In the genomic region with DNA sequence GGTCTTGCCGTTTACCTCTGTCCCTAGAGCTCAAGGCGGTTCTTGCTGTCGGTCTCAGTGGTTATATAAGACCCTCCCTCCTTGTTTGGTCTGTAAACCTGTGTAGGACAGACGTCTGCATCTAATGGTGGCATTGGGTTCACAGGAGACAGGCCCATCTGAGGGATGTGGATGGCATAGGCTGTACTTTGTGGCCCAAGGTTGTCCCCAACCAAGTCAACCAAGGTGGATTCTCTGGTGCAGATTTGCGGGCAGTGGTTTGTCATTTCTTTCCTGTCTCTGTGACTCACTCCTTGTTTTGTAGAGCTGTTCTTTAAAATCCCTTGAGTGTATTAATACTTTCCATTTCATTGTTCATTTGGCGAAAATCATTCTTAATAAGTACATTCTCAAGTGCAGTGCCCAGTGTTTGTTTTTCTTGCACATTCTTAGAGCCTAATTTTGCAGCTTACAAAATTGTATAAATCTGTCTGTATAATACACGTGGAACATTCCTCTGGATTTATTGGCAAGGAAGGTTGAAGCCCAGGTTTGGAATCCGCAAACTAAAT, we compare ENCODE assay signal across 15 cellular contexts.
DNase-seq lines count a peak whose midpoint lies in the region; ATAC-seq, FAIRE-seq and TF ChIP-seq lines count a peak whose summit lies in the region.
"Had no signal": no experiment of that assay in that cellular context is flagged by ENCODE, and none has a peak within 500 bp of the region (broad histone marks: within the 10 kb centered on the region; RNA-seq: fewer than 3 reads in every experiment).

No MANE protein-coding gene starts in this region.

- no peaks in the 10 kb centered on the region for H4K20me1 ChIP-seq in hepatocyte (ENCODE audit: insufficient read depth, poor library complexity, severe bottlenecking)

- 93% methylated on average over 8 of the region's 8 CpGs for WGBS in hepatocyte (ENCODE audit: low lambda C conversion rate, missing lambda C conversion rate)

- H3K36me3 Mint-ChIP-seq in CD8-positive, alpha-beta memory T cell = peaks cover 26 to 89% (median 45%) of the 10 kb centered on the region in 3 donors
- peaks cover 78% of the 10 kb centered on the region for H3K36me3 Mint-ChIP-seq in activated CD4-positive, alpha-beta T cell treated with anti-CD3 and anti-CD28 coated beads, Interleukin-2, amount 10 ng/mL, durations not matched to agents 7 days and 5 days (ENCODE audit: low read depth)
- peaks cover 57% of the 10 kb centered on the region for H3K36me3 Mint-ChIP-seq in activated naive CD8-positive, alpha-beta T cell treated with anti-CD3 and anti-CD28 coated beads, Interleukin-2, amount 10 ng/mL, durations not matched to agents 7 days and 5 days

- H3K27ac ChIP-seq in CD8-positive, alpha-beta memory T cell (ENCODE audit: low read depth, low read length) = no peak overlapping the region
- H3K27ac ChIP-seq in kidney (ENCODE audit: low read depth in 2 of 2, low read length in 2 of 2) (no peak overlapping the region), hepatocyte (no peak overlapping the region)
- H3K27ac ChIP-seq: right lobe of liver had no signal

- H3K36me3 ChIP-seq in CD8-positive, alpha-beta memory T cell (ENCODE audit: insufficient read depth, low read length) = peaks cover 66% of the 10 kb centered on the region
- H3K36me3 ChIP-seq in kidney (ENCODE audit: control insufficient read depth in 1 of 2, insufficient read depth in 2 of 2, low read length in 2 of 2) (peaks cover 0 to under 1% of the 10 kb centered on the region in 2 donors), hepatocyte (replicated peaks; ENCODE audit: insufficient read depth, low read depth) (no peaks in the 10 kb centered on the region)

- DNase-seq in CD8-positive, alpha-beta memory T cell = no peak
- DNase-seq in activated CD4-positive, alpha-beta T cell treated with anti-CD3 and anti-CD28 coated beads, Interleukin-2, amount 10 ng/mL, durations not matched to agents 7 days and 5 days = peak; percentile 22
- no peak for DNase-seq in activated naive CD8-positive, alpha-beta T cell treated with anti-CD3 and anti-CD28 coated beads, Interleukin-2, amount 10 ng/mL, durations not matched to agents 7 days and 5 days
- peak; percentile 14 for DNase-seq in stimulated activated CD4-positive, alpha-beta T cell treated with anti-CD3 and anti-CD28 coated beads, Interleukin-2, amount 100 ng/mL, for 4 hours (ENCODE audit: low read depth)
- no peak for DNase-seq in cerebellar cortex (ENCODE audit: low spot score)
- DNase-seq in kidney = no peak
- DNase-seq in hepatocyte (ENCODE audit: low spot score) = no peak
- DNase-seq in NCI-H2171 treated with DMSO at 0.1 percent for 48 hours (lab: John Stamatoyannopoulos, UW) = no peak
- DNase-seq: DMS79 treated with DMSO at 0.1 percent for 48 hours, glutamatergic neuron, left colon, PC-3, right lobe of liver, SW 1271 had no signal

- no peak overlapping the region for H3K4me2 ChIP-seq in hepatocyte
- H3K4me2 ChIP-seq: GM23338 had no signal

- peaks cover 30 to 53% (median 31%) of the 10 kb centered on the region in 3 donors for H3K4me1 Mint-ChIP-seq in CD8-positive, alpha-beta memory T cell
- H3K4me1 Mint-ChIP-seq in activated CD4-positive, alpha-beta T cell treated with anti-CD3 and anti-CD28 coated beads, Interleukin-2, amount 10 ng/mL, durations not matched to agents 7 days and 5 days = peaks cover 30% of the 10 kb centered on the region
- H3K4me1 Mint-ChIP-seq in activated naive CD8-positive, alpha-beta T cell treated with anti-CD3 and anti-CD28 coated beads, Interleukin-2, amount 10 ng/mL, durations not matched to agents 7 days and 5 days = peaks cover 27% of the 10 kb centered on the region

- H3K4me1 ChIP-seq in CD8-positive, alpha-beta memory T cell (ENCODE audit: insufficient read depth, low read length) = peaks cover 3% of the 10 kb centered on the region
- H3K4me1 ChIP-seq in kidney (ENCODE audit: control insufficient read depth in 1 of 2, insufficient read depth in 1 of 2, low read depth in 1 of 2, low read length in 2 of 2) (no peaks in the 10 kb centered on the region), hepatocyte (ENCODE audit: insufficient read depth) (no peaks in the 10 kb centered on the region)
- H3K4me1 ChIP-seq: right lobe of liver had no signal

- no peaks in the 10 kb centered on the region for H3K9me2 ChIP-seq in hepatocyte (replicated peaks; ENCODE audit: insufficient read depth)

- H3K27ac Mint-ChIP-seq in CD8-positive, alpha-beta memory T cell = peak overlapping the region in 7 of 8 donors; percentile 16 to 76 (median 56)
- no peak overlapping the region for H3K27ac Mint-ChIP-seq in activated CD4-positive, alpha-beta T cell treated with anti-CD3 and anti-CD28 coated beads, Interleukin-2, amount 10 ng/mL, durations not matched to agents 7 days and 5 days
- H3K27ac Mint-ChIP-seq in activated naive CD8-positive, alpha-beta T cell treated with anti-CD3 and anti-CD28 coated beads, Interleukin-2, amount 10 ng/mL, durations not matched to agents 7 days and 5 days = no peak overlapping the region
- H3K27ac Mint-ChIP-seq: GM23338 had no signal

- H3K27me3 ChIP-seq in CD8-positive, alpha-beta memory T cell (ENCODE audit: insufficient read depth, low read length, poor library complexity, severe bottlenecking) = no peaks in the 10 kb centered on the region
- no peaks in the 10 kb centered on the region for H3K27me3 ChIP-seq in hepatocyte
- H3K27me3 ChIP-seq: right lobe of liver had no signal

- TF ChIP-seq CTCF in kidney (IDR thresholded peaks at IDR 0.05; ENCODE audit: borderline replicate concordance, extremely low read depth, insufficient read depth) (no peak), hepatocyte (IDR thresholded peaks at IDR 0.05; ENCODE audit: poor library complexity) (no peak)

- H3K9me3 Mint-ChIP-seq in CD8-positive, alpha-beta memory T cell = no peaks in the 10 kb centered on the region
- H3K9me3 Mint-ChIP-seq in activated CD4-positive, alpha-beta T cell treated with anti-CD3 and anti-CD28 coated beads, Interleukin-2, amount 10 ng/mL, durations not matched to agents 7 days and 5 days = no peaks in the 10 kb centered on the region
- H3K9me3 Mint-ChIP-seq in activated naive CD8-positive, alpha-beta T cell treated with anti-CD3 and anti-CD28 coated beads, Interleukin-2, amount 10 ng/mL, durations not matched to agents 7 days and 5 days = no peaks in the 10 kb centered on the region
- H3K9me3 Mint-ChIP-seq: GM23338 had no signal

- POLR2A ChIA-PET in CD8-positive, alpha-beta memory T cell (lab: Charles Lee) = no interaction called here
- POLR2A ChIA-PET in activated CD4-positive, alpha-beta T cell treated with anti-CD3 and anti-CD28 coated beads, Interleukin-2, amount 10 ng/mL, durations not matched to agents 7 days and 5 days (lab: Charles Lee) = no interaction called here
- POLR2A ChIA-PET in activated naive CD8-positive, alpha-beta T cell treated with anti-CD3 and anti-CD28 coated beads, Interleukin-2, amount 10 ng/mL, durations not matched to agents 7 days and 5 days (lab: Charles Lee) = no interaction called here

- no peak overlapping the region for H3K9ac ChIP-seq in kidney (ENCODE audit: low read length in 2 of 2)

- intact Hi-C loops in kidney (cut with DNase I) = no loop called here

- no peak overlapping the region for H2AFZ ChIP-seq in hepatocyte
- H2AFZ ChIP-seq: GM23338 had no signal

- no peaks in the 10 kb centered on the region for H3K9me3 ChIP-seq in CD8-positive, alpha-beta memory T cell (ENCODE audit: low read length)
- H3K9me3 ChIP-seq in kidney (ENCODE audit: control insufficient read depth in 1 of 2, low read length in 2 of 2) = no peaks in the 10 kb centered on the region
- H3K9me3 ChIP-seq in hepatocyte (ENCODE audit: low read depth) = no peaks in the 10 kb centered on the region
- H3K9me3 ChIP-seq: right lobe of liver had no signal

- peak; percentile 68 for ATAC-seq in activated naive CD8-positive, alpha-beta T cell treated with anti-CD3 and anti-CD28 coated beads, Interleukin-2, amount 10 ng/mL, durations not matched to agents 7 days and 5 days (ENCODE audit: low read depth)
- ATAC-seq: GM23338, left colon, PC-3, right lobe of liver had no signal

- no peak overlapping the region for H3K4me3 ChIP-seq in CD8-positive, alpha-beta memory T cell (ENCODE audit: low read length)
- no peak overlapping the region for H3K4me3 ChIP-seq in kidney (ENCODE audit: low read length in 2 of 2)
- no peak overlapping the region for H3K4me3 ChIP-seq in hepatocyte
- H3K4me3 ChIP-seq: GM23338, right lobe of liver had no signal

- CTCF ChIA-PET in CD8-positive, alpha-beta memory T cell (lab: Charles Lee) = interaction anchor here (2.3 kb wide), 1 partner anchor 42 kb away, joined by 7 read pairs; no protein-coding TSS in a partner anchor
- CTCF ChIA-PET in activated CD4-positive, alpha-beta T cell treated with anti-CD3 and anti-CD28 coated beads, Interleukin-2, amount 10 ng/mL, durations not matched to agents 7 days and 5 days (lab: Charles Lee) = interaction anchor here (1.0 to 1.1 kb wide), 3 partner anchors 13 to 183 kb away, joined by 3 to 4 read pairs (median 4); no protein-coding TSS in a partner anchor

- no peaks in the 10 kb centered on the region for H3K27me3 Mint-ChIP-seq in CD8-positive, alpha-beta memory T cell
- no peaks in the 10 kb centered on the region for H3K27me3 Mint-ChIP-seq in activated CD4-positive, alpha-beta T cell treated with anti-CD3 and anti-CD28 coated beads, Interleukin-2, amount 10 ng/mL, durations not matched to agents 7 days and 5 days
- no peaks in the 10 kb centered on the region for H3K27me3 Mint-ChIP-seq in activated naive CD8-positive, alpha-beta T cell treated with anti-CD3 and anti-CD28 coated beads, Interleukin-2, amount 10 ng/mL, durations not matched to agents 7 days and 5 days

- no peak for FAIRE-seq in kidney (lab: Jason Lieb, UNC)

- H3K79me2 ChIP-seq in hepatocyte = no peaks in the 10 kb centered on the region

- peak overlapping the region in 1 of 7 donors; percentile 1 for H3K4me3 Mint-ChIP-seq in CD8-positive, alpha-beta memory T cell
- H3K4me3 Mint-ChIP-seq in activated CD4-positive, alpha-beta T cell treated with anti-CD3 and anti-CD28 coated beads, Interleukin-2, amount 10 ng/mL, durations not matched to agents 7 days and 5 days = no peak overlapping the region
- H3K4me3 Mint-ChIP-seq in activated naive CD8-positive, alpha-beta T cell treated with anti-CD3 and anti-CD28 coated beads, Interleukin-2, amount 10 ng/mL, durations not matched to agents 7 days and 5 days = no peak overlapping the region
- H3K4me3 Mint-ChIP-seq: GM23338 had no signal

Comparison
In these comparisons a context has a peak if more than half of its experiments do, and no peak if none do; other contexts are left out.
1. DNase-seq: peak in activated CD4-positive, alpha-beta T cell treated with anti-CD3 and anti-CD28 coated beads, Interleukin-2, amount 10 ng/mL, durations not matched to agents 7 days and 5 days (single experiment) and stimulated activated CD4-positive, alpha-beta T cell treated with anti-CD3 and anti-CD28 coated beads, Interleukin-2, amount 100 ng/mL, for 4 hours (single experiment); none in CD8-positive, alpha-beta memory T cell (0 of 5), activated naive CD8-positive, alpha-beta T cell treated with anti-CD3 and anti-CD28 coated beads, Interleukin-2, amount 10 ng/mL, durations not matched to agents 7 days and 5 days (single experiment), cerebellar cortex (single experiment), kidney (single experiment), hepatocyte (single experiment) and NCI-H2171 treated with DMSO at 0.1 percent for 48 hours (single experiment).
2. H3K27ac Mint-ChIP-seq: peak in CD8-positive, alpha-beta memory T cell (7 of 8); none in activated CD4-positive, alpha-beta T cell treated with anti-CD3 and anti-CD28 coated beads, Interleukin-2, amount 10 ng/mL, durations not matched to agents 7 days and 5 days (single experiment) and activated naive CD8-positive, alpha-beta T cell treated with anti-CD3 and anti-CD28 coated beads, Interleukin-2, amount 10 ng/mL, durations not matched to agents 7 days and 5 days (single experiment).